ENCODE assay signal across 14 cellular contexts in the genomic region with DNA sequence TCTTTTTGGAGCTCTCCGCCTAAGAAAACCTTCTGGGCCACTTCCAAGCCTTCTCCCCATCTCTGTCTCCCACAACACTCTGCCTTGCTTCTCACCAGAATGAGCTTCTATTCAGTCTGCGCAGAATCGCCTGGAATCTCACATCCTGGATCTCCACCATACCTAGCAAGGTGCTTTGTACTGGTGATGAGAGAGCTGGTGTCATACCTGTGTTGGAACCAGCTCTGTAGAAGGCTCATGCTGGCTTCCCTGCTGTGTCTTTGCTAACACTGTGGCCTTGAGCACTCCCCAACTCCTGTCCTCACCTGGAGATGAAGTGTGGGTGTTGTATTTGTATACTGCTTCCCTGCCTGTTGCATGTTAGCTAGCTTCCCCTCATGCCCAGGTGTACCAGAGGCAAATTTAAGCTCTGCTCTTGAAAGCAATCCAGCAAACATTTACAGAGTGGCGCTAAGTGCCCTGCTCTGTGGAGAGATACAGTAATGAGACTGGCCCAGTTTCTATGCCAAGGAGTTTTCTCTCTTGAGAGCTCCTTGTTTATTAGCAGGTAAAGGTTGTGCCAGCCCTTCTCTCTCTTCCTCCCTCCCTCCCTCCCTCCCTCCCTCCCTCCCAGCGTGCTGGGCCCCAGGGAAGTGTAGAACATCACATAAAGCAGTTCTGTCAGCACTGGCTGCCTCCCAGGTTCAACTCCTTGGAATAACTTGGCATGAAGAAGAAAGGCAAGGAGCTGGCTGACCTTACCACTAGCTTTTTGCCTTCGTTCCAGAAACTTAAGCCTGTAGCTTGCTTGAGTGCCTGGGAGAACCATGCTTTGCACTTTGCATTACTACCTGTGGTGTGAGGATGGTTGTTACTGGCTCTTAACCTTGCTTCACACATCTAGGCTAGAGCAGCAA. TPM values are rescaled to one million over a fixed set of nuclear protein-coding genes. Genes with fewer than 3 reads are reported as not detected.
DNase-seq lines count a peak whose midpoint lies in the region; ATAC-seq, FAIRE-seq and TF ChIP-seq lines count a peak whose summit lies in the region.
"Had no signal": no experiment of that assay in that cellular context is flagged by ENCODE, and none has a peak within 500 bp of the region (broad histone marks: within the 10 kb centered on the region; RNA-seq: fewer than 3 reads in every experiment).

No MANE protein-coding gene starts in this region.

- ATAC-seq in esophagus mucosa (peak; percentile 31), psoas muscle (peak in 3 of 4 donors; percentile 74 to 90 (median 86))
- ATAC-seq: right cardiac atrium had no signal

- intact Hi-C loops in psoas muscle (cut with DNase I): no loop called here

- DNase-seq in GM18507 (ENCODE audit: extremely low spot score, insufficient read length, low read depth) (no peak), NCI-H2196 (lab: John Stamatoyannopoulos, UW; ENCODE audit: unreplicated experiment) (peak; percentile 32), psoas muscle (no peak), WERI-Rb-1 (no peak), occipital lobe (lab: John Stamatoyannopoulos, UW) (no peak), KG1 (lab: John Stamatoyannopoulos, UW) (no peak), COLO829 (ENCODE audit: low spot score) (no peak)
- DNase-seq: activated CD4-positive, alpha-beta T cell treated with anti-CD3 and anti-CD28 coated beads, Interleukin-2, amount 50 U/mL, for 48 hours; activated naive CD8-positive, alpha-beta T cell treated with anti-CD3 and anti-CD28 coated beads, Interleukin-2, amount 10 ng/mL, durations not matched to agents 7 days and 5 days; DMS 273 treated with DMSO at 0.1 percent for 48 hours had no signal

- H3K4me1 ChIP-seq in psoas muscle: peaks cover 9% of the 10 kb centered on the region

- WGBS in psoas muscle, 3 donors: 53 to 74% (median 56%) methylated on average over 5 to 6 of the region's 6 CpGs

- no peak overlapping the region for H3K27ac ChIP-seq in psoas muscle
- H3K27ac ChIP-seq in WERI-Rb-1: no peak overlapping the region

- FAIRE-seq in GM18507 (lab: Jason Lieb, UNC): peak; percentile 60
- FAIRE-seq: endometrium, keratinocyte had no signal

- H3K27me3 ChIP-seq in psoas muscle (ENCODE audit: insufficient read depth in 3 of 3, low read length in 2 of 3) (no peaks in the 10 kb centered on the region), WERI-Rb-1 (ENCODE audit: insufficient read depth, low read depth, severe bottlenecking) (no peaks in the 10 kb centered on the region)

- TF ChIP-seq CTCF in psoas muscle (IDR thresholded peaks at IDR 0.05) (no peak), WERI-Rb-1 (IDR thresholded peaks at IDR 0.05; ENCODE audit: low read depth, low read length) (no peak)

- H3K4me3 ChIP-seq in psoas muscle (no peak overlapping the region), WERI-Rb-1 (ENCODE audit: low read depth, low read length) (no peak overlapping the region)

- H3K9me3 ChIP-seq in psoas muscle (no peaks in the 10 kb centered on the region), WERI-Rb-1 (ENCODE audit: severe bottlenecking) (no peaks in the 10 kb centered on the region)

- H3K36me3 ChIP-seq in psoas muscle (ENCODE audit: insufficient read depth in 1 of 2, low read depth in 1 of 2) (no peaks in the 10 kb centered on the region), WERI-Rb-1 (no peaks in the 10 kb centered on the region)

RNA-seq across cellular contexts. Expression of gene TRIM71, which starts 54.9 kb away (rescaled TPM):
- total RNA-seq in esophagus mucosa (not detected), psoas muscle (not detected), occipital lobe (2.5 TPM)
- polyA plus RNA-seq in psoas muscle: under 1 TPM in 1 of 3 donors, not detected in 2; 0.01 TPM
- total RNA-seq: activated naive CD8-positive, alpha-beta T cell treated with anti-CD3 and anti-CD28 coated beads, Interleukin-2, amount 10 ng/mL, durations not matched to agents 7 days and 5 days; right cardiac atrium had no signal
- polyA plus RNA-seq: keratinocyte, right cardiac atrium had no signal
